9 cellular contexts compared by ENCODE assay signal in the genomic region with DNA sequence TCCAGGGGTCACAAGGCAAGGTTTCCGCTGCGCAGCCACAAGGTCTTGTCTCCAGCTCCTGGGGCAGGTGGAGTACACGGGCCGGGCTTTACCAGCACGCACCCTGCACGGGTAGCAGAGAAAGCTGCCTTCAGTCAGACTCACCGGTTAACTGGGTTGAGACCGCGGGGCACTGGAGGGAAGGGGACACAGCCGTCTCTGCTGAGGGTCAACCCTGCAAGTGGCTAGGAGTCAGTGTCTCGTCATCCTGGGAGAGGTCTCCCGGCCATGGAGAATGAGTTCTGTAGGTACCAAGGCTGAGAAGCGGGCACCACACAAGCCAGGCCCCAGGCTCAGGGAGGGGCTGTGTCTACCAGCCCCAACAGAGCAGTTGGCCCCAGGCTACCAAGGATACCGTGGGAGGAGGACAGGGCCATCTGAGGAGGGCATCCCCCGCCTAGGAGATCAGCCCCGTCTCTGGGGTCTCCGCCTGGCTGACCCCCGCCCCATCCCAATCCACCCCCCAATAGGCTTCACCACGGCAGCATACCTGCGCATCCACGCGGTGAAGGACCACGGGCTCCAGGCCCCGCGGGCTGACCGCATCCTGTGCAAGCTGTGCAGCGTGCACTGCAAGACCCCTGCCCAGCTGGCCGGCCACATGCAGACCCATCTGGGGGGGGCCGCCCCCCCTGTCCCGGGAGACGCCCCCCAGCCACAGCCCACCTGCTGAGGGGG. TPM values are rescaled to one million over a fixed set of nuclear protein-coding genes. Genes with fewer than 3 reads are reported as not detected.
DNase-seq lines count a peak whose midpoint lies in the region; ATAC-seq, FAIRE-seq and TF ChIP-seq lines count a peak whose summit lies in the region.
"Had no signal": no experiment of that assay in that cellular context is flagged by ENCODE, and none has a peak within 500 bp of the region (broad histone marks: within the 10 kb centered on the region; RNA-seq: fewer than 3 reads in every experiment).

No MANE protein-coding gene starts in this region.

- H3K4me3 ChIP-seq in HAP-1: peak overlapping the region; percentile 68
- H3K4me3 ChIP-seq in fibroblast of villous mesenchyme (ENCODE audit: low read depth, low read length): peak overlapping the region; percentile 68
- H3K4me3 ChIP-seq in small intestine (ENCODE audit: low read depth in 1 of 2, low read length in 2 of 2): peak overlapping the region in 1 of 2 donors; percentile 29

- 62 to 78% (median 77%) methylated on average over 30 to 31 of the region's 31 CpGs for WGBS in small intestine, 3 donors

- H3K27me3 ChIP-seq in HAP-1 (ENCODE audit: low read depth): no peaks in the 10 kb centered on the region
- H3K27me3 ChIP-seq in small intestine (ENCODE audit: control insufficient read depth in 2 of 2, insufficient read depth in 2 of 2, low read length in 2 of 2): no peaks in the 10 kb centered on the region

- H3K27ac ChIP-seq in VCaP (peak overlapping the region; percentile 92), small intestine (ENCODE audit: low read depth in 1 of 2, low read length in 1 of 2) (peak overlapping the region; percentile 12 to 77)

- peaks cover 39% of the 10 kb centered on the region for H3K36me3 ChIP-seq in HAP-1 (replicated peaks)
- no peaks in the 10 kb centered on the region for H3K36me3 ChIP-seq in small intestine (ENCODE audit: control insufficient read depth in 2 of 2, insufficient read depth in 2 of 2, low read length in 2 of 2)

- no peak for ATAC-seq in HG03469 (IDR thresholded peaks at IDR 0.05; ENCODE audit: unreplicated experiment)
- ATAC-seq in GM21529 (IDR thresholded peaks at IDR 0.05; ENCODE audit: unreplicated experiment): no peak

- in situ Hi-C loops in HAP-1 (cut with MboI; ENCODE audit: low sequenced_read_pairs): no loop called here

- no peak for FAIRE-seq in small intestine (lab: Jason Lieb, UNC)

- DNase-seq in HAP-1 (ENCODE audit: low spot score in 2 of 2) (peak in 1 of 2 experiments; percentile 46), fibroblast of villous mesenchyme (ENCODE audit: low read depth) (no peak), small intestine (no peak), Kasumi-1 (lab: John Stamatoyannopoulos, UW) (no peak)
- DNase-seq in activated CD4-positive, alpha-beta T cell treated with anti-CD3 and anti-CD28 coated beads, Interleukin-2, amount 50 U/mL, for 48 hours: no peak
- DNase-seq: activated effector memory CD4-positive, alpha-beta T cell treated with Interleukin-2 at 50 U/mL for 16 hours had no signal

- H3K4me1 ChIP-seq in HAP-1 (peaks cover 33% of the 10 kb centered on the region), small intestine (ENCODE audit: control insufficient read depth in 2 of 2, insufficient read depth in 1 of 2, low read depth in 1 of 2, low read length in 1 of 2) (peaks cover 7 to 18% of the 10 kb centered on the region in 2 donors)

- H3K9me3 ChIP-seq in HAP-1: no peaks in the 10 kb centered on the region
- no peaks in the 10 kb centered on the region for H3K9me3 ChIP-seq in small intestine (ENCODE audit: control insufficient read depth, low read depth)

- no peak for TF ChIP-seq CTCF in VCaP (conservative IDR thresholded peaks at IDR 0.05)
- no peak for TF ChIP-seq CTCF in fibroblast of villous mesenchyme (IDR thresholded peaks at IDR 0.05; ENCODE audit: insufficient read depth, low read depth, low read length)

RNA-seq across cellular contexts. Expression of gene PRRT2, which starts 2.8 kb away (rescaled TPM):
- 3.0 and 3.2 TPM in 2 replicates for total RNA-seq in fibroblast of villous mesenchyme
- 1 to 10 TPM in 1 of 3 donors, under 1 TPM in 1, not detected in 1; 0.27 to 2.7 TPM for polyA plus RNA-seq in small intestine

RNA-seq across cellular contexts. Expression of gene MAZ, which starts 2.9 kb away (rescaled TPM):
- total RNA-seq in fibroblast of villous mesenchyme: 166 and 269 TPM in 2 replicates
- 100 to 1,000 TPM in 1 of 3 donors, 10 to 100 TPM in 2; 91.9 to 269 (median 96.2) TPM for polyA plus RNA-seq in small intestine

RNA-seq across cellular contexts. Expression of gene PAGR1, which starts 6.8 kb away (rescaled TPM):
- total RNA-seq in fibroblast of villous mesenchyme: 20.3 and 20.7 TPM in 2 replicates
- polyA plus RNA-seq in small intestine: 10 to 100 TPM; 36.9 to 46.0 (median 45.9) TPM

RNA-seq across cellular contexts. Expression of gene MVP, which starts 11.1 kb away (rescaled TPM):
- 211 and 250 TPM in 2 replicates for total RNA-seq in fibroblast of villous mesenchyme
- polyA plus RNA-seq in small intestine: 100 to 1,000 TPM; 256 to 558 (median 328) TPM

RNA-seq across cellular contexts. Expression of gene KIF22, which starts 18.6 kb away (rescaled TPM):
- total RNA-seq in fibroblast of villous mesenchyme: 32.5 and 45.3 TPM in 2 replicates
- polyA plus RNA-seq in small intestine: 10 to 100 TPM; 17.0 to 61.7 (median 23.5) TPM
